In the genomic region with DNA sequence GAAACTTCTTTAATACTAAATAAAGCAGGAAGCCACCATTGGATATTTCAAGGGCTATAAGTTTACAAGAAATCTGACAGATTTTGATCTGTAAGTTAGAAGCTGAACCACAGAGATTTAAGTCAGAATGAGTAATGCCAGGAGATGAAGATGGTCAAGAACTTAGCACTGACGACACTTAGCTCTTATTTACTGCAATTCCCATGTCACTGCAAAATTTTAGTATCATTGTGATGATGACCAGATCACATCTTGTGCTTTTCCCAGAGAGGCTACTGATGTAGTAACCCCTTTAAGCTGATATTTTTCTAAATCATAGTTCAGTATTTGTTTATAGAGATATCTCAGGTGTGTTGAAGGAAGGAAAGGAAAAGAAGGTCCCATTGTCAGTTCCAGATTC, we compare ENCODE assay signal across 1 cellular context.
TF ChIP-seq lines count a peak whose summit lies in the region.

No MANE protein-coding gene starts in this region.

TF ChIP-seq in GM23338, 12 proteins besides CTCF, POLR2A, EP300 and RAD21:
- TF ChIP-seq JUNB (IDR thresholded peaks at IDR 0.05; ENCODE audit: unreplicated experiment) = no peak
- TF ChIP-seq, protein P1, sequence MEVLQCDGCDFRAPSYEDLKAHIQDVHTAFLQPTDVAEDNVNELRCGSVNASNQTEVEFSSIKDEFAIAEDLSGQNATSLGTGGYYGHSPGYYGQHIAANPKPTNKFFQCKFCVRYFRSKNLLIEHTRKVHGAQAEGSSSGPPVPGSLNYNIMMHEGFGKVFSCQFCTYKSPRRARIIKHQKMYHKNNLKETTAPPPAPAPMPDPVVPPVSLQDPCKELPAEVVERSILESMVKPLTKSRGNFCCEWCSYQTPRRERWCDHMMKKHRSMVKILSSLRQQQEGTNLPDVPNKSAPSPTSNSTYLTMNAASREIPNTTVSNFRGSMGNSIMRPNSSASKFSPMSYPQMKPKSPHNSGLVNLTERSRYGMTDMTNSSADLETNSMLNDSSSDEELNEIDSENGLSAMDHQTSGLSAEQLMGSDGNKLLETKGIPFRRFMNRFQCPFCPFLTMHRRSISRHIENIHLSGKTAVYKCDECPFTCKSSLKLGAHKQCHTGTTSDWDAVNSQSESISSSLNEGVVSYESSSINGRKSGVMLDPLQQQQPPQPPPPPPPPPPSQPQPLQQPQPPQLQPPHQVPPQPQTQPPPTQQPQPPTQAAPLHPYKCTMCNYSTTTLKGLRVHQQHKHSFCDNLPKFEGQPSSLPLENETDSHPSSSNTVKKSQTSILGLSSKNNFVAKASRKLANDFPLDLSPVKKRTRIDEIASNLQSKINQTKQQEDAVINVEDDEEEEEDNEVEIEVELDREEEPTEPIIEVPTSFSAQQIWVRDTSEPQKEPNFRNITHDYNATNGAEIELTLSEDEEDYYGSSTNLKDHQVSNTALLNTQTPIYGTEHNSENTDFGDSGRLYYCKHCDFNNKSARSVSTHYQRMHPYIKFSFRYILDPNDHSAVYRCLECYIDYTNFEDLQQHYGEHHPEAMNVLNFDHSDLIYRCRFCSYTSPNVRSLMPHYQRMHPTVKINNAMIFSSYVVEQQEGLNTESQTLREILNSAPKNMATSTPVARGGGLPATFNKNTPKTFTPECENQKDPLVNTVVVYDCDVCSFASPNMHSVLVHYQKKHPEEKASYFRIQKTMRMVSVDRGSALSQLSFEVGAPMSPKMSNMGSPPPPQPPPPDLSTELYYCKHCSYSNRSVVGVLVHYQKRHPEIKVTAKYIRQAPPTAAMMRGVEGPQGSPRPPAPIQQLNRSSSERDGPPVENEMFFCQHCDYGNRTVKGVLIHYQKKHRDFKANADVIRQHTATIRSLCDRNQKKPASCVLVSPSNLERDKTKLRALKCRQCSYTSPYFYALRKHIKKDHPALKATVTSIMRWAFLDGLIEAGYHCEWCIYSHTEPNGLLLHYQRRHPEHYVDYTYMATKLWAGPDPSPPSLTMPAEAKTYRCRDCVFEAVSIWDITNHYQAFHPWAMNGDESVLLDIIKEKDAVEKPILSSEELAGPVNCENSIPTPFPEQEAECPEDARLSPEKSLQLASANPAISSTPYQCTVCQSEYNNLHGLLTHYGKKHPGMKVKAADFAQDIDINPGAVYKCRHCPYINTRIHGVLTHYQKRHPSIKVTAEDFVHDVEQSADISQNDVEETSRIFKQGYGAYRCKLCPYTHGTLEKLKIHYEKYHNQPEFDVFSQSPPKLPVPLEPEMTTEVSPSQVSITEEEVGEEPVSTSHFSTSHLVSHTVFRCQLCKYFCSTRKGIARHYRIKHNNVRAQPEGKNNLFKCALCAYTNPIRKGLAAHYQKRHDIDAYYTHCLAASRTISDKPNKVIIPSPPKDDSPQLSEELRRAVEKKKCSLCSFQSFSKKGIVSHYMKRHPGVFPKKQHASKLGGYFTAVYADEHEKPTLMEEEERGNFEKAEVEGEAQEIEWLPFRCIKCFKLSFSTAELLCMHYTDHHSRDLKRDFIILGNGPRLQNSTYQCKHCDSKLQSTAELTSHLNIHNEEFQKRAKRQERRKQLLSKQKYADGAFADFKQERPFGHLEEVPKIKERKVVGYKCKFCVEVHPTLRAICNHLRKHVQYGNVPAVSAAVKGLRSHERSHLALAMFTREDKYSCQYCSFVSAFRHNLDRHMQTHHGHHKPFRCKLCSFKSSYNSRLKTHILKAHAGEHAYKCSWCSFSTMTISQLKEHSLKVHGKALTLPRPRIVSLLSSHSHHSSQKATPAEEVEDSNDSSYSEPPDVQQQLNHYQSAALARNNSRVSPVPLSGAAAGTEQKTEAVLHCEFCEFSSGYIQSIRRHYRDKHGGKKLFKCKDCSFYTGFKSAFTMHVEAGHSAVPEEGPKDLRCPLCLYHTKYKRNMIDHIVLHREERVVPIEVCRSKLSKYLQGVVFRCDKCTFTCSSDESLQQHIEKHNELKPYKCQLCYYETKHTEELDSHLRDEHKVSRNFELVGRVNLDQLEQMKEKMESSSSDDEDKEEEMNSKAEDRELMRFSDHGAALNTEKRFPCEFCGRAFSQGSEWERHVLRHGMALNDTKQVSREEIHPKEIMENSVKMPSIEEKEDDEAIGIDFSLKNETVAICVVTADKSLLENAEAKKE (CRISPR knock-in tag; IDR thresholded peaks at IDR 0.05) = no peak
- no peak for TF ChIP-seq EZH2phosphoT487 (IDR thresholded peaks at IDR 0.05; ENCODE audit: unreplicated experiment)
- TF ChIP-seq CREB1 (CRISPR knock-in tag; IDR thresholded peaks at IDR 0.05; ENCODE audit: low read depth) = no peak
- no peak for TF ChIP-seq ZNF114 (CRISPR knock-in tag; IDR thresholded peaks at IDR 0.05)
- TF ChIP-seq NANOG (IDR thresholded peaks at IDR 0.05; ENCODE audit: borderline replicate concordance) = no peak
- no peak for TF ChIP-seq EZH2 (IDR thresholded peaks at IDR 0.05; ENCODE audit: low read depth, unreplicated experiment)
